27 cellular contexts compared by ENCODE assay signal in genomic region chr9:108184009-108184408, GRCh38.
"Had no signal": no experiment of that assay in that cellular context is flagged by ENCODE, and none has a peak within 500 bp of the region (broad histone marks: within the 10 kb centered on the region; RNA-seq: fewer than 3 reads in every experiment).

No MANE protein-coding gene starts in this region.

- H3K4me1 ChIP-seq: ascending aorta had no signal

- ATAC-seq: activated CD4-positive, alpha-beta T cell treated with anti-CD3 and anti-CD28 coated beads for 36 hours; activated CD8-positive, alpha-beta memory T cell treated with anti-CD3 and anti-CD28 coated beads, Interleukin-2, amount 10 ng/mL, durations not matched to agents 7 days and 5 days; activated CD8-positive, alpha-beta T cell treated with anti-CD3 and anti-CD28 coated beads, Interleukin-2, amount 10 ng/mL, durations not matched to agents 7 days and 5 days; activated naive CD4-positive, alpha-beta T cell treated with anti-CD3 and anti-CD28 coated beads, Interleukin-2, amount 50 U/mL, for 72 hours; activated T-cell treated with anti-CD3 and anti-CD28 coated beads, Interleukin-2, amount 50 U/mL, for 72 hours; effector memory CD8-positive, alpha-beta T cell had no signal

- DNase-seq: activated CD4-positive, alpha-beta memory T cell treated with anti-CD3 and anti-CD28 coated beads for 36 hours; activated CD4-positive, alpha-beta T cell treated with anti-CD3 and anti-CD28 coated beads for 36 hours; activated CD4-positive, alpha-beta T cell treated with anti-CD3 and anti-CD28 coated beads, Interleukin-2, amount 10 ng/mL, durations not matched to agents 24 days and 14 days; activated CD4-positive, CD25-positive, alpha-beta regulatory T cell; activated CD4-positive, CD25-positive, alpha-beta regulatory T cell treated with anti-CD3 and anti-CD28 coated beads, Interleukin-2, amount 50 U/mL, for 72 hours; activated CD8-positive, alpha-beta memory T cell treated with anti-CD3 and anti-CD28 coated beads, Interleukin-2, amount 10 ng/mL, durations not matched to agents 7 days and 5 days; activated CD8-positive, alpha-beta memory T cell treated with anti-CD3 and anti-CD28 coated beads, Interleukin-2, amount 50 U/mL, for 4 hours; activated CD8-positive, alpha-beta T cell treated with anti-CD3 and anti-CD28 coated beads, Interleukin-2, amount 10 ng/mL, durations not matched to agents 7 days and 5 days; activated gamma-delta T cell; activated naive CD4-positive, alpha-beta T cell; activated naive CD4-positive, alpha-beta T cell treated with anti-CD3 and anti-CD28 coated beads, Interleukin-2, amount 10 ng/mL, durations not matched to agents 7 days and 5 days; activated naive CD8-positive, alpha-beta T cell treated with anti-CD3 and anti-CD28 coated beads, Interleukin-2, amount 10 ng/mL, durations not matched to agents 7 days and 5 days; activated T-cell treated with anti-CD3 and anti-CD28 coated beads, Interleukin-2, amount 50 U/mL, for 24 hours; activated T-cell treated with anti-CD3 and anti-CD28 coated beads, Interleukin-2, amount 50 U/mL, for 72 hours; caudate nucleus; cortex of kidney; dermis blood vessel endothelial cell; effector CD4-positive, alpha-beta T cell; effector memory CD8-positive, alpha-beta T cell; erythroblast; foreskin melanocyte; head of caudate nucleus; T-helper 2 cell had no signal

- FAIRE-seq: colon had no signal

- H3K27ac ChIP-seq: esophagus muscularis mucosa had no signal

- H3K9me3 ChIP-seq: ascending aorta, esophagus muscularis mucosa had no signal

- H3K36me3 ChIP-seq: ascending aorta, esophagus muscularis mucosa had no signal

- H3K4me3 ChIP-seq: ascending aorta, esophagus muscularis mucosa had no signal

- H3K27me3 ChIP-seq: ascending aorta, esophagus muscularis mucosa had no signal
